In the genomic region with DNA sequence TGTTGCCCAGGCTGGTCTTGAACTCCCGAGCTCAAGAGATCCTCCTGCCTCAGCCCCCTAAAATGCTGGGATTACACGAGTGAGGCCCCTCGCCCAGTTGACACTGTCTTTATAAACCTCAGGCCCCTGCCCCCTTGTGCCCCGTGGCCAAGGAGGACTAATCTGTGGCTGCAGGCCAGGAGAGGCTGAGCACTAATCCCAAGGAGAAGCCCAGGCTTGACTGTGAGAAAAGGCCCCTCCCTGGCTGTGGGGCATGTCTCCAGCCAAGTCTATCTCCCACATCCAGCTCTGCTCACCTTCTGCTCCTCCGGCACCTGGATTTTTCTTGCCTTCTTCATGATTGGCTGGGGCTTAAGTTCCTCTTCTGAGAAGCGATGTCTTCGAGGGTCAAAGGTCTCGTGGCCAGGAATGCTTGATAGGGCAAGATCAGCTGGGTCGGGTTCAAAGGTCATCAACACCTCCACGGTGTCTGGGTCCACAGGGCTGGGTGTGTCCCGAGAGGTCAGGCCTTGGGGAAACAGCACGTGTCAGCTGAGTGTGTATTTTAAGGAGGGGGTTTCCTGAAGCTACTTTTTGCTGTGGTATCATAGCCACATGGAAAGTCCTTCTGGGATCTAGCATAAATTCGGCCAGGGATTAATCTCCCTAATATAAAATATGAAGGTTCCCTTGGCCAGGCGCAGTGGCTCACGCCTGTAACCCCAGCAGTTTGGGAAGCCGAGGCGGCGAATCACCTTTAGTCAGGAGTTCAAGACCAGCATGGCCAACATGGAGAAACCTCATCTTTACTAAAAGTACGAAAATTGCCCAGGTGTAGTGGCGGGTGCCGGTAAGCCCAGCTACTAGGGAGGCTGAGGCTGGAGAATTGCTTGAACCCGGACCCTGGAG, we compare ENCODE assay signal across 8 cellular contexts. TPM values are rescaled to one million over a fixed set of nuclear protein-coding genes. Genes with fewer than 3 reads are reported as not detected.
DNase-seq lines count a peak whose midpoint lies in the region; ATAC-seq, FAIRE-seq and TF ChIP-seq lines count a peak whose summit lies in the region.

No MANE protein-coding gene starts in this region.

- CTCF ChIA-PET in activated naive CD4-positive, alpha-beta T cell treated with anti-CD3 and anti-CD28 coated beads for 36 hours (lab: Charles Lee): interaction anchor here (0.5 to 0.8 kb wide), 4 partner anchors 12 to 968 kb away, joined by 3 to 4 read pairs (median 3); no protein-coding TSS in a partner anchor
- CTCF ChIA-PET in K562 (lab: Yijun Ruan, JAX; ENCODE audit: low intra/inter-chr PET ratio): no interaction called here

- peak; percentile 23; the same call in 1 of the 2 replicates for TF ChIP-seq EP300 in K562 (IDR thresholded peaks at IDR 0.05; ENCODE audit: low read length)

- DNase-seq in activated naive CD4-positive, alpha-beta T cell treated with anti-CD3 and anti-CD28 coated beads for 36 hours: no peak
- no peak for DNase-seq in activated naive CD4-positive, alpha-beta T cell (lab: John Stamatoyannopoulos, UW)
- peak; percentile 49 to 92 (median 56) for DNase-seq in K562 (ENCODE audit: extremely low read depth in 1 of 4, low spot score in 3 of 4)
- DNase-seq in uterus: peak in 1 of 2 donors; percentile 55
- no peak for DNase-seq in frontal cortex (ENCODE audit: low spot score in 2 of 2)
- DNase-seq in NCI-H446 treated with DMSO at 0.1 percent for 48 hours (lab: John Stamatoyannopoulos, UW): no peak
- DNase-seq in activated gamma-delta T cell treated with Interleukin-2 at 50 U/mL for 16 hours: no peak

- FAIRE-seq in K562 (lab: Jason Lieb, UNC) (peak; percentile 88), frontal cortex (lab: Jason Lieb, UNC) (no peak)

- ATAC-seq in K562: no peak

- H3K27ac ChIP-seq in K562 (ENCODE audit: extremely low read depth, low read depth, low read length): peak overlapping the region; percentile 88
- peak overlapping the region; percentile 29 for H3K27ac ChIP-seq in mesodermal cell (ENCODE audit: low read depth, low read length, severe bottlenecking)
- peak overlapping the region; percentile 96 to 99 for H3K27ac ChIP-seq in uterus

- H2AFZ ChIP-seq in K562 (ENCODE audit: low read depth, low read length): peak overlapping the region; percentile 86; the same call in 1 of the 2 replicates

- H3K27me3 ChIP-seq in K562 (ENCODE audit: control insufficient read depth in 2 of 2, insufficient read depth in 2 of 2, low read length in 2 of 2) (no peaks in the 10 kb centered on the region), uterus (no peaks in the 10 kb centered on the region)

- peaks cover 10% of the 10 kb centered on the region; the same call in 2 of the 3 replicates for H3K79me2 ChIP-seq in K562 (ENCODE audit: control insufficient read depth, insufficient read depth, low read length)

- TF ChIP-seq RAD21 in K562 (CRISPR knock-in tag; conservative IDR thresholded peaks at IDR 0.05 in 1 of 2, IDR thresholded peaks at IDR 0.05 in 1 of 2): no peak

- H3K4me3 Mint-ChIP-seq in activated naive CD4-positive, alpha-beta T cell treated with anti-CD3 and anti-CD28 coated beads for 36 hours: peak overlapping the region; percentile 80

- H3K9me1 ChIP-seq in K562 (ENCODE audit: control insufficient read depth, insufficient read depth, low read length): peaks cover 4% of the 10 kb centered on the region

- peak overlapping the region; percentile 83 for H3K4me2 ChIP-seq in K562 (ENCODE audit: insufficient read depth, low read length)

- H3K4me1 ChIP-seq in K562 (replicated peaks in 1 of 2; ENCODE audit: control insufficient read depth in 2 of 2, insufficient read depth in 2 of 2, low read length in 2 of 2): peaks cover 36 to 85% of the 10 kb centered on the region in 2 experiments
- H3K4me1 ChIP-seq in mesodermal cell (ENCODE audit: control insufficient read depth, insufficient read depth, low read length, poor library complexity, severe bottlenecking): peaks cover 23% of the 10 kb centered on the region
- H3K4me1 ChIP-seq in uterus: peaks cover 12 to 20% of the 10 kb centered on the region in 2 donors

- intact Hi-C loops in activated naive CD4-positive, alpha-beta T cell treated with anti-CD3 and anti-CD28 coated beads for 36 hours (cut with micrococcal nuclease): no loop called here
- intact Hi-C loops in K562 (cut with micrococcal nuclease) (no loop called here), uterus (cut with DNase I; ENCODE audit: low total_unique reads) (no loop called here)

- TF ChIP-seq POLR2A in K562 (conservative IDR thresholded peaks at IDR 0.05): no peak
- no peak for TF ChIP-seq POLR2A in uterus (IDR thresholded peaks at IDR 0.05)

- H4K20me1 ChIP-seq in K562 (replicated peaks; ENCODE audit: control insufficient read depth, insufficient read depth, low read length): no peaks in the 10 kb centered on the region

- H3K36me3 Mint-ChIP-seq in activated naive CD4-positive, alpha-beta T cell treated with anti-CD3 and anti-CD28 coated beads for 36 hours (ENCODE audit: low read depth): peaks cover 3% of the 10 kb centered on the region

- 23% methylated on average over 22 of the region's 22 CpGs for WGBS in K562 (ENCODE audit: insufficient coverage, low coverage, missing lambda C conversion rate)
- 91 to 92% methylated on average over 20 to 21 of the region's 22 CpGs for WGBS in mesodermal cell (ENCODE audit: insufficient coverage in 2 of 2), 2 experiments

- POLR2A ChIA-PET in K562 (lab: Yijun Ruan, JAX): interaction anchor here (0.5 to 2.4 kb wide), 13 partner anchors 9 to 1654 kb away, joined by 3 to 18 read pairs (median 3); a partner anchor contains a TSS

- 0 out of 6 replicates have a peak, but pooled peaks of 1 of the 3 experiments have one; percentile 8 for TF ChIP-seq CTCF in K562 (IDR thresholded peaks at IDR 0.05 in 2 of 3, conservative IDR thresholded peaks at IDR 0.05 in 1 of 3; ENCODE audit: insufficient read depth in 2 of 3, low read depth in 1 of 3, low read length in 3 of 3)
- no peak for TF ChIP-seq CTCF in uterus (IDR thresholded peaks at IDR 0.05)

- BruUV-seq in K562 (replicated peaks; lab: Mats Ljungman, UMichigan): no TSS peak

- in situ Hi-C loops in K562 (cut with MboI): no loop called here

- H3K4me3 ChIP-seq in K562: no peak overlapping the region
- no peak overlapping the region for H3K4me3 ChIP-seq in mesodermal cell (ENCODE audit: extremely low read depth, insufficient read depth, low read length, poor library complexity, severe bottlenecking)
- peak overlapping the region; percentile 12 to 23 for H3K4me3 ChIP-seq in uterus

- H3K9me3 Mint-ChIP-seq in activated naive CD4-positive, alpha-beta T cell treated with anti-CD3 and anti-CD28 coated beads for 36 hours: no peaks in the 10 kb centered on the region

- peak overlapping the region; percentile 93 for H3K27ac Mint-ChIP-seq in activated naive CD4-positive, alpha-beta T cell treated with anti-CD3 and anti-CD28 coated beads for 36 hours

- H3K9me3 ChIP-seq in K562 (replicated peaks; ENCODE audit: control insufficient read depth, insufficient read depth, low read depth, low read length) (no peaks in the 10 kb centered on the region), mesodermal cell (ENCODE audit: control insufficient read depth, low read length) (no peaks in the 10 kb centered on the region), uterus (no peaks in the 10 kb centered on the region)

- H3K36me3 ChIP-seq in K562 (ENCODE audit: control insufficient read depth, insufficient read depth, low read length): peaks cover 2% of the 10 kb centered on the region; the same call in 1 of the 3 replicates
- H3K36me3 ChIP-seq in mesodermal cell (ENCODE audit: control insufficient read depth, insufficient read depth, low read length): no peaks in the 10 kb centered on the region
- H3K36me3 ChIP-seq in uterus: no peaks in the 10 kb centered on the region

- peak overlapping the region; percentile 59 to 61 for H3K9ac ChIP-seq in K562 (ENCODE audit: insufficient read depth in 1 of 2, low read depth in 2 of 2, low read length in 2 of 2)

- peaks cover 49% of the 10 kb centered on the region for H3K4me1 Mint-ChIP-seq in activated naive CD4-positive, alpha-beta T cell treated with anti-CD3 and anti-CD28 coated beads for 36 hours (ENCODE audit: low read depth)

- no peaks in the 10 kb centered on the region for H3K27me3 Mint-ChIP-seq in activated naive CD4-positive, alpha-beta T cell treated with anti-CD3 and anti-CD28 coated beads for 36 hours (ENCODE audit: low read depth)

RNA-seq across cellular contexts. Expression of a gene that starts 3.8 kb away (rescaled TPM):
- 1 to 10 TPM; 7.8 to 9.7 TPM for total RNA-seq in activated naive CD4-positive, alpha-beta T cell treated with anti-CD3 and anti-CD28 coated beads for 36 hours
- total RNA-seq in K562 (2011; cell fraction: chromatin; rRNA removed; ENCODE audit: low replicate concordance): 1.9 and 3.2 TPM in 2 replicates
- 1.8 and 2.2 TPM in 2 replicates for total RNA-seq in K562 (2011; cell fraction: nucleolus; rRNA removed)
- total RNA-seq in K562 (2011; cell fraction: nucleoplasm; rRNA removed): 2.1 and 3.3 TPM in 2 replicates
- 3.6 and 5.0 TPM in 2 replicates for total RNA-seq in K562 (2014; rRNA removed)
- 0.96 and 1.1 TPM in 2 replicates for total RNA-seq in K562 (2014; rRNA removed; fragmentation: Illumina TruSeq; extraction: Trizol)
- total RNA-seq in K562 (2015; rRNA removed; fragmentation: Illumina TruSeq; extraction: Trizol): 3.7 and 3.9 TPM in 2 replicates
- 2.6 and 5.5 TPM in 2 replicates for total RNA-seq in K562 (2021)
- 0.45 and 1.1 TPM in 2 replicates for polyA plus RNA-seq in K562 (2011; rRNA removed)
- polyA plus RNA-seq in K562 (2011; cell fraction: cytosol; rRNA removed): 1.0 and 1.3 TPM in 2 replicates
- 1.2 and 1.5 TPM in 2 replicates for polyA plus RNA-seq in K562 (2011; cell fraction: nucleus; rRNA removed)
- 4.6 and 5.2 TPM in 2 replicates for polyA plus RNA-seq in K562 (2012)
- 1.8 and 2.1 TPM in 2 replicates for polyA plus RNA-seq in K562 (2014; fragmentation: Illumina TruSeq; extraction: Trizol)
- polyA plus RNA-seq in K562 (2014; fragmentation: Nextera tagmentation; extraction: Ambion mirVana): under 1 TPM; 0.25 to 0.64 TPM
- 1.6 and 3.8 TPM in 2 replicates for polyA plus RNA-seq in K562 (2014; rRNA removed)
- 0.49 and 0.99 TPM in 2 replicates for polyA minus RNA-seq in K562 (2011; rRNA and poly(A)+ RNA removed)
- 0.38 and 1.8 TPM in 2 replicates for polyA minus RNA-seq in K562 (2011; cell fraction: cytosol; rRNA and poly(A)+ RNA removed)
- polyA minus RNA-seq in K562 (2011; cell fraction: nucleus; rRNA and poly(A)+ RNA removed): 0.67 and 2.7 TPM in 2 replicates
- 4.5 TPM for polyA plus RNA-seq in mesodermal cell (2013, experiment 1 of 2)
- 2.7 TPM for polyA plus RNA-seq in mesodermal cell (2013, experiment 2 of 2)
- 10 to 100 TPM in 2 of 4 donors, 1 to 10 TPM in 1, not detected in 1; 3.1 to 29.8 (median 11.3) TPM for total RNA-seq in uterus
- total RNA-seq in frontal cortex: 4.9 TPM

RNA-seq across cellular contexts. Expression of a gene that starts 12.6 kb away (rescaled TPM):
- 10 to 100 TPM; 12.0 to 14.9 TPM for total RNA-seq in activated naive CD4-positive, alpha-beta T cell treated with anti-CD3 and anti-CD28 coated beads for 36 hours
- 3.6 and 10.9 TPM in 2 replicates for total RNA-seq in K562 (2011; cell fraction: chromatin; rRNA removed; ENCODE audit: low replicate concordance)
- 3.8 and 4.2 TPM in 2 replicates for total RNA-seq in K562 (2011; cell fraction: nucleolus; rRNA removed)
- 4.3 and 8.0 TPM in 2 replicates for total RNA-seq in K562 (2011; cell fraction: nucleoplasm; rRNA removed)
- 19.9 and 37.7 TPM in 2 replicates for total RNA-seq in K562 (2014; rRNA removed)
- 2.4 and 2.9 TPM in 2 replicates for total RNA-seq in K562 (2014; rRNA removed; fragmentation: Illumina TruSeq; extraction: Trizol)
- 7.5 and 8.3 TPM in 2 replicates for total RNA-seq in K562 (2015; rRNA removed; fragmentation: Illumina TruSeq; extraction: Trizol)
- total RNA-seq in K562 (2021): 14.8 and 16.2 TPM in 2 replicates
- polyA plus RNA-seq in K562 (2011; rRNA removed): 4.1 and 8.1 TPM in 2 replicates
- polyA plus RNA-seq in K562 (2011; cell fraction: cytosol; rRNA removed): 9.2 and 10.8 TPM in 2 replicates
- polyA plus RNA-seq in K562 (2011; cell fraction: nucleus; rRNA removed): 14.9 and 15.1 TPM in 2 replicates
- 23.4 and 24.4 TPM in 2 replicates for polyA plus RNA-seq in K562 (2012)
- polyA plus RNA-seq in K562 (2014; fragmentation: Illumina TruSeq; extraction: Trizol): 12.7 and 22.5 TPM in 2 replicates
- polyA plus RNA-seq in K562 (2014; fragmentation: Nextera tagmentation; extraction: Ambion mirVana): 10 to 100 TPM in 1 of 2 experiments, 1 to 10 TPM in 1; 6.3 to 11.5 TPM
- polyA plus RNA-seq in K562 (2014; rRNA removed): 8.2 and 19.3 TPM in 2 replicates
- polyA minus RNA-seq in K562 (2011; rRNA and poly(A)+ RNA removed): 1.7 and 4.4 TPM in 2 replicates
- 4.6 and 5.4 TPM in 2 replicates for polyA minus RNA-seq in K562 (2011; cell fraction: cytosol; rRNA and poly(A)+ RNA removed)
- 1.9 and 2.2 TPM in 2 replicates for polyA minus RNA-seq in K562 (2011; cell fraction: nucleus; rRNA and poly(A)+ RNA removed)
- 17.0 TPM for polyA plus RNA-seq in mesodermal cell (2013, experiment 1 of 2)
- polyA plus RNA-seq in mesodermal cell (2013, experiment 2 of 2): 13.7 TPM
- 10 to 100 TPM in 2 of 4 donors, under 1 TPM in 2; 0.51 to 55.1 (median 8.1) TPM for total RNA-seq in uterus
- total RNA-seq in frontal cortex: 12.6 TPM

RNA-seq across cellular contexts. Expression of a gene that starts 14.1 kb away (rescaled TPM):
- total RNA-seq in activated naive CD4-positive, alpha-beta T cell treated with anti-CD3 and anti-CD28 coated beads for 36 hours: 10 to 100 TPM; 20.1 to 20.6 TPM
- 16.1 and 40.7 TPM in 2 replicates for total RNA-seq in K562 (2011; cell fraction: chromatin; rRNA removed; ENCODE audit: low replicate concordance)
- 26.3 and 31.7 TPM in 2 replicates for total RNA-seq in K562 (2011; cell fraction: nucleolus; rRNA removed)
- 25.7 and 33.8 TPM in 2 replicates for total RNA-seq in K562 (2011; cell fraction: nucleoplasm; rRNA removed)
- total RNA-seq in K562 (2014; rRNA removed): 4.0 and 8.2 TPM in 2 replicates
- total RNA-seq in K562 (2014; rRNA removed; fragmentation: Illumina TruSeq; extraction: Trizol): 2.1 and 2.9 TPM in 2 replicates
- total RNA-seq in K562 (2015; rRNA removed; fragmentation: Illumina TruSeq; extraction: Trizol): 5.4 and 5.5 TPM in 2 replicates
- 13.9 and 15.2 TPM in 2 replicates for total RNA-seq in K562 (2021)
- 2.0 and 3.5 TPM in 2 replicates for polyA plus RNA-seq in K562 (2011; rRNA removed)
- polyA plus RNA-seq in K562 (2011; cell fraction: cytosol; rRNA removed): 2.7 and 9.3 TPM in 2 replicates
- polyA plus RNA-seq in K562 (2011; cell fraction: nucleus; rRNA removed): 11.1 and 18.6 TPM in 2 replicates
- 7.0 and 7.3 TPM in 2 replicates for polyA plus RNA-seq in K562 (2012)
- 2.6 and 6.4 TPM in 2 replicates for polyA plus RNA-seq in K562 (2014; fragmentation: Illumina TruSeq; extraction: Trizol)
- under 1 TPM; 0.10 to 0.17 TPM for polyA plus RNA-seq in K562 (2014; fragmentation: Nextera tagmentation; extraction: Ambion mirVana)
- polyA plus RNA-seq in K562 (2014; rRNA removed): 9.0 and 10.8 TPM in 2 replicates
- polyA minus RNA-seq in K562 (2011; rRNA and poly(A)+ RNA removed): 2.8 and 3.5 TPM in 2 replicates
- 5.3 and 7.7 TPM in 2 replicates for polyA minus RNA-seq in K562 (2011; cell fraction: cytosol; rRNA and poly(A)+ RNA removed)
- polyA minus RNA-seq in K562 (2011; cell fraction: nucleus; rRNA and poly(A)+ RNA removed): 8.6 and 9.6 TPM in 2 replicates
- 9.4 TPM for polyA plus RNA-seq in mesodermal cell (2013, experiment 1 of 2)
- 8.7 TPM for polyA plus RNA-seq in mesodermal cell (2013, experiment 2 of 2)
- total RNA-seq in uterus: 10 to 100 TPM; 10.0 to 27.2 (median 21.7) TPM
- total RNA-seq in frontal cortex: 6.9 TPM

RNA-seq across cellular contexts. Expression of a gene that starts 14.4 kb away (rescaled TPM):
- 1,000 to 10,000 TPM; 2,373 to 2,473 TPM for total RNA-seq in activated naive CD4-positive, alpha-beta T cell treated with anti-CD3 and anti-CD28 coated beads for 36 hours
- total RNA-seq in K562 (2011; cell fraction: chromatin; rRNA removed; ENCODE audit: low replicate concordance): 185 and 358 TPM in 2 replicates
- total RNA-seq in K562 (2011; cell fraction: nucleolus; rRNA removed): 779 and 884 TPM in 2 replicates
- total RNA-seq in K562 (2011; cell fraction: nucleoplasm; rRNA removed): 712 and 996 TPM in 2 replicates
- total RNA-seq in K562 (2014; rRNA removed) (2,565 and 3,619 TPM in 2 replicates), K562 (2014; rRNA removed; fragmentation: Illumina TruSeq; extraction: Trizol) (1,358 and 1,367 TPM in 2 replicates), K562 (2015; rRNA removed; fragmentation: Illumina TruSeq; extraction: Trizol) (2,022 and 2,084 TPM in 2 replicates), K562 (2021) (2,028 and 2,113 TPM in 2 replicates), uterus (1,000 to 10,000 TPM; 1,515 to 5,795 (median 3,195) TPM), frontal cortex (1,742 TPM)
- polyA plus RNA-seq in K562 (2011; rRNA removed) (1,530 and 1,971 TPM in 2 replicates), K562 (2014; fragmentation: Illumina TruSeq; extraction: Trizol) (1,653 and 2,262 TPM in 2 replicates), K562 (2014; fragmentation: Nextera tagmentation; extraction: Ambion mirVana) (100 to 1,000 TPM; 312 to 402 TPM), K562 (2014; rRNA removed) (2,460 and 2,635 TPM in 2 replicates)
- 2,544 and 3,068 TPM in 2 replicates for polyA plus RNA-seq in K562 (2011; cell fraction: cytosol; rRNA removed)
- 847 and 901 TPM in 2 replicates for polyA plus RNA-seq in K562 (2011; cell fraction: nucleus; rRNA removed)
- polyA plus RNA-seq in K562 (2012): 2,553 and 4,056 TPM in 2 replicates
- polyA minus RNA-seq in K562 (2011; rRNA and poly(A)+ RNA removed): 413 and 534 TPM in 2 replicates
- polyA minus RNA-seq in K562 (2011; cell fraction: cytosol; rRNA and poly(A)+ RNA removed): 805 and 1,017 TPM in 2 replicates
- polyA minus RNA-seq in K562 (2011; cell fraction: nucleus; rRNA and poly(A)+ RNA removed): 167 and 323 TPM in 2 replicates
- 1,420 TPM for polyA plus RNA-seq in mesodermal cell (2013, experiment 1 of 2)
- polyA plus RNA-seq in mesodermal cell (2013, experiment 2 of 2): 1,243 TPM

RNA-seq across cellular contexts. Expression of a gene that starts 18.5 kb away (rescaled TPM):
- 1 to 10 TPM; 2.0 TPM for total RNA-seq in activated naive CD4-positive, alpha-beta T cell treated with anti-CD3 and anti-CD28 coated beads for 36 hours
- total RNA-seq in K562 (2011; cell fraction: chromatin; rRNA removed; ENCODE audit: low replicate concordance): 1.9 and 6.0 TPM in 2 replicates
- total RNA-seq in K562 (2011; cell fraction: nucleolus; rRNA removed): 3.4 and 7.2 TPM in 2 replicates
- 6.5 and 9.6 TPM in 2 replicates for total RNA-seq in K562 (2011; cell fraction: nucleoplasm; rRNA removed)
- total RNA-seq in K562 (2014; rRNA removed) (0.82 TPM in 1 of 2 replicates, not detected in the other), K562 (2014; rRNA removed; fragmentation: Illumina TruSeq; extraction: Trizol) (0.29 TPM in 1 of 2 replicates, not detected in the other), K562 (2015; rRNA removed; fragmentation: Illumina TruSeq; extraction: Trizol) (0.45 and 0.87 TPM in 2 replicates), K562 (2021) (0.71 and 1.3 TPM in 2 replicates), uterus (1 to 10 TPM in 2 of 4 donors, not detected in 2; 1.8 TPM), frontal cortex (0.41 TPM)
- polyA plus RNA-seq in K562 (2011; rRNA removed) (0.15 TPM in 2 replicates), K562 (2014; fragmentation: Illumina TruSeq; extraction: Trizol) (not detected in 2 replicates), K562 (2014; fragmentation: Nextera tagmentation; extraction: Ambion mirVana) (not detected), K562 (2014; rRNA removed) (0.04 and 0.19 TPM in 2 replicates)
- 0.04 TPM in 1 of 2 replicates, not detected in the other for polyA plus RNA-seq in K562 (2011; cell fraction: cytosol; rRNA removed)
- polyA plus RNA-seq in K562 (2011; cell fraction: nucleus; rRNA removed): 0.18 and 1.2 TPM in 2 replicates
- 0.13 and 0.14 TPM in 2 replicates for polyA plus RNA-seq in K562 (2012)
- polyA minus RNA-seq in K562 (2011; rRNA and poly(A)+ RNA removed): not detected in 2 replicates
- polyA minus RNA-seq in K562 (2011; cell fraction: cytosol; rRNA and poly(A)+ RNA removed): not detected in 2 replicates
- polyA minus RNA-seq in K562 (2011; cell fraction: nucleus; rRNA and poly(A)+ RNA removed): 2.4 and 4.2 TPM in 2 replicates
- 0.44 TPM for polyA plus RNA-seq in mesodermal cell (2013, experiment 1 of 2)
- polyA plus RNA-seq in mesodermal cell (2013, experiment 2 of 2): not detected

Comparison
In these comparisons a context has a peak if more than half of its experiments do, and no peak if none do; other contexts are left out.
1. DNase-seq: peak in K562 (4 of 4); none in activated naive CD4-positive, alpha-beta T cell treated with anti-CD3 and anti-CD28 coated beads for 36 hours (single experiment), activated naive CD4-positive, alpha-beta T cell (0 of 4), frontal cortex (0 of 2), NCI-H446 treated with DMSO at 0.1 percent for 48 hours (single experiment) and activated gamma-delta T cell treated with Interleukin-2 at 50 U/mL for 16 hours (single experiment).
2. H3K27ac ChIP-seq: peak in every context shown above with its lines; median percentile 98 in uterus; 88 in K562; 29 in mesodermal cell.
3. H3K4me3 ChIP-seq: peak in uterus (2 of 2); none in K562 (single experiment) and mesodermal cell (single experiment).